ENCODE assay signal across 14 cellular contexts in the genomic region with DNA sequence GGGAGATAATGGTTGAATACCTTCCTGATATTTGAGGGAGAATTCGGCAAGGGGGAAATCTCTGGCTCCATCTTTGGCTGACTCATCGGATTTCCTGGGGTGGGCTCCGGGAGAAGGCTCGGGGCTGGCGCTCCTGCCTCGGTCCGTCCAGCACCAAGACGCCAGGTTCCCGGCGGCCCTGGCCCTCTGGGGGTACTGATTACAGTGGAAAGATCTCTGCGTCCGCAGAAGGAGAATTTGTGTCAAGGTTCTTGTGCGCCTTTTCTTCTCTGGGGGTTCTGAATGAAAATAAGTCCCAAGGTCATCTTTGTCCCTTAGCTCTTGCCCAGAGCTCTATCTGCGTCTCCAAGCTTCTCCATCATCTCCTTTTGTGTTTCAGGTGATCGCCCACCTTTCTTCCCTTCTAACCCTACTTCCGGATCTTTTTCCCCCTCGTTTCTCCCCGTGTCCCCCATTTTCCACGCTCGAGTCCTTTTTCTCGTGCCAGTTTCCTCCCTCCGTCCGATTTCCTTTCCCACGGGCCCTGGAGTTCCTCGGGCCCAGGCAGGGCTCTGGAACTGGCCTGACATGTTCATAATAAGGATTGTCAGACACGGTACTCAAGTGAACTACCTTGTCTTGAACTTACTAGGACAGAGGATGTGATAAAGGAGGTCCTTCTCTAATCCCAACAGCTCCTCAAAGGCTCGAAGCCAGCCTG. TPM values are rescaled to one million over a fixed set of nuclear protein-coding genes. Genes with fewer than 3 reads are reported as not detected.
DNase-seq lines count a peak whose midpoint lies in the region; ATAC-seq and TF ChIP-seq lines count a peak whose summit lies in the region.
"Had no signal": no experiment of that assay in that cellular context is flagged by ENCODE, and none has a peak within 500 bp of the region (broad histone marks: within the 10 kb centered on the region; RNA-seq: fewer than 3 reads in every experiment).

No MANE protein-coding gene starts in this region.

- in situ Hi-C loops in gastrocnemius medialis (cut with MboI; ENCODE audit: low sequenced_read_pairs in 4 of 4), result loop anchor here in 1 of 4 donors (25.0 kb wide), 1 partner anchor 533 kb away; no protein-coding TSS in a partner anchor

- H3K4me1 Mint-ChIP-seq in activated T-cell treated with anti-CD3 and anti-CD28 coated beads, Interleukin-2, amount 50 U/mL, for 24 hours (ENCODE audit: low read depth), result peaks cover 46% of the 10 kb centered on the region
- peaks cover 73% of the 10 kb centered on the region for H3K4me1 Mint-ChIP-seq in activated CD8-positive, alpha-beta T cell treated with anti-CD3 and anti-CD28 coated beads, Interleukin-2, amount 10 ng/mL, durations not matched to agents 7 days and 5 days (ENCODE audit: low read depth)

- peaks cover 88% of the 10 kb centered on the region for H3K27me3 Mint-ChIP-seq in activated T-cell treated with anti-CD3 and anti-CD28 coated beads, Interleukin-2, amount 50 U/mL, for 24 hours
- peaks cover 79% of the 10 kb centered on the region for H3K27me3 Mint-ChIP-seq in activated CD8-positive, alpha-beta T cell treated with anti-CD3 and anti-CD28 coated beads, Interleukin-2, amount 10 ng/mL, durations not matched to agents 7 days and 5 days (ENCODE audit: low read depth)

- H3K27me3 ChIP-seq in iPS-18a (ENCODE audit: control insufficient read depth, insufficient read depth, low read length) (peaks cover 99% of the 10 kb centered on the region), gastrocnemius medialis (peaks cover 73 to 80% (median 80%) of the 10 kb centered on the region in 3 donors)

- H3K4me3 ChIP-seq in iPS-18a (ENCODE audit: low read length), result peak overlapping the region; percentile 36
- peak overlapping the region in 2 of 4 donors; percentile 63 to 76 for H3K4me3 ChIP-seq in gastrocnemius medialis
- no peak overlapping the region for H3K4me3 ChIP-seq in foreskin fibroblast (ENCODE audit: low read depth in 1 of 2, low read length in 2 of 2)

- POLR2A ChIA-PET in activated CD8-positive, alpha-beta T cell treated with anti-CD3 and anti-CD28 coated beads, Interleukin-2, amount 10 ng/mL, durations not matched to agents 7 days and 5 days (lab: Charles Lee), result interaction anchor here (1.3 to 1.4 kb wide), 2 partner anchors 9 to 12 kb away, joined by 4 to 5 read pairs; no protein-coding TSS in a partner anchor

- no peak for TF ChIP-seq POLR2A in gastrocnemius medialis (IDR thresholded peaks at IDR 0.05)

- H3K4me3 Mint-ChIP-seq in activated T-cell treated with anti-CD3 and anti-CD28 coated beads, Interleukin-2, amount 50 U/mL, for 24 hours, result peak overlapping the region; percentile 79
- peak overlapping the region; percentile 87 for H3K4me3 Mint-ChIP-seq in activated CD8-positive, alpha-beta T cell treated with anti-CD3 and anti-CD28 coated beads, Interleukin-2, amount 10 ng/mL, durations not matched to agents 7 days and 5 days

- no peak for TF ChIP-seq CTCF in gastrocnemius medialis (IDR thresholded peaks at IDR 0.05 in 4 of 5, conservative IDR thresholded peaks at IDR 0.05 in 1 of 5)
- TF ChIP-seq CTCF in foreskin fibroblast (IDR thresholded peaks at IDR 0.05; ENCODE audit: low read depth, low read length), result no peak

- H3K9me3 Mint-ChIP-seq in activated T-cell treated with anti-CD3 and anti-CD28 coated beads, Interleukin-2, amount 50 U/mL, for 24 hours, result peaks cover under 1% of the 10 kb centered on the region
- H3K9me3 Mint-ChIP-seq in activated CD8-positive, alpha-beta T cell treated with anti-CD3 and anti-CD28 coated beads, Interleukin-2, amount 10 ng/mL, durations not matched to agents 7 days and 5 days (ENCODE audit: insufficient read depth), result peaks cover 3% of the 10 kb centered on the region

- no peak for DNase-seq in activated T-cell treated with anti-CD3 and anti-CD28 coated beads, Interleukin-2, amount 50 U/mL, for 24 hours
- no peak for DNase-seq in activated T-cell treated with anti-CD3 and anti-CD28 coated beads, Interleukin-2, amount 50 U/mL, for 1 hour
- no peak for DNase-seq in activated CD8-positive, alpha-beta T cell treated with anti-CD3 and anti-CD28 coated beads, Interleukin-2, amount 10 ng/mL, durations not matched to agents 7 days and 5 days
- DNase-seq in gastrocnemius medialis (no peak), DMS53 (lab: John Stamatoyannopoulos, UW) (no peak), foreskin fibroblast (no peak)
- DNase-seq: central memory CD4-positive, alpha-beta T cell; DND-41; islet precursor cell; NCI-H1436; NCI-H524; Peyer's patch had no signal

- CTCF ChIA-PET in activated CD8-positive, alpha-beta T cell treated with anti-CD3 and anti-CD28 coated beads, Interleukin-2, amount 10 ng/mL, durations not matched to agents 7 days and 5 days (lab: Charles Lee), result interaction anchor here (0.8 to 2.3 kb wide), 8 partner anchors 9 to 524 kb away, joined by 3 to 10 read pairs (median 4); a partner anchor contains a TSS

- H3K9ac ChIP-seq in iPS-18a (ENCODE audit: low read length), result no peak overlapping the region

- H3K27ac Mint-ChIP-seq in activated T-cell treated with anti-CD3 and anti-CD28 coated beads, Interleukin-2, amount 50 U/mL, for 24 hours, result no peak overlapping the region
- H3K27ac Mint-ChIP-seq in activated CD8-positive, alpha-beta T cell treated with anti-CD3 and anti-CD28 coated beads, Interleukin-2, amount 10 ng/mL, durations not matched to agents 7 days and 5 days, result peak overlapping the region; percentile 40

- H3K4me1 ChIP-seq in iPS-18a (ENCODE audit: control insufficient read depth, low read depth, low read length) (peaks cover 37% of the 10 kb centered on the region), gastrocnemius medialis (peaks cover 15 to 26% of the 10 kb centered on the region in 2 donors)

- no peak for ATAC-seq in activated CD8-positive, alpha-beta T cell treated with anti-CD3 and anti-CD28 coated beads, Interleukin-2, amount 10 ng/mL, durations not matched to agents 7 days and 5 days
- ATAC-seq in gastrocnemius medialis (no peak), GM21390 (IDR thresholded peaks at IDR 0.05; ENCODE audit: unreplicated experiment) (no peak)

- no peaks in the 10 kb centered on the region for H3K36me3 ChIP-seq in iPS-18a (ENCODE audit: control insufficient read depth, low read depth, low read length)
- no peaks in the 10 kb centered on the region for H3K36me3 ChIP-seq in gastrocnemius medialis
- H3K36me3 ChIP-seq: Peyer's patch had no signal

- H3K36me3 Mint-ChIP-seq in activated T-cell treated with anti-CD3 and anti-CD28 coated beads, Interleukin-2, amount 50 U/mL, for 24 hours (ENCODE audit: low read depth), result no peaks in the 10 kb centered on the region
- peaks cover 23% of the 10 kb centered on the region for H3K36me3 Mint-ChIP-seq in activated CD8-positive, alpha-beta T cell treated with anti-CD3 and anti-CD28 coated beads, Interleukin-2, amount 10 ng/mL, durations not matched to agents 7 days and 5 days (ENCODE audit: low read depth)

- H3K27ac ChIP-seq in iPS-18a (ENCODE audit: low read length), result no peak overlapping the region
- peak overlapping the region in 3 of 4 donors; percentile 63 to 71 (median 67) for H3K27ac ChIP-seq in gastrocnemius medialis
- H3K27ac ChIP-seq: Peyer's patch had no signal

- H3K9me3 ChIP-seq in iPS-18a (ENCODE audit: control insufficient read depth, low read depth, low read length), result no peaks in the 10 kb centered on the region
- no peaks in the 10 kb centered on the region for H3K9me3 ChIP-seq in gastrocnemius medialis

- intact Hi-C loops in gastrocnemius medialis (cut with DNase I; ENCODE audit: low total_unique reads), result no loop called here

RNA-seq across cellular contexts. Expression of a gene that starts 11.6 kb away (rescaled TPM):
- total RNA-seq in activated CD8-positive, alpha-beta T cell treated with anti-CD3 and anti-CD28 coated beads, Interleukin-2, amount 10 ng/mL, durations not matched to agents 7 days and 5 days, result 10 to 100 TPM; 13.3 to 15.3 TPM
- total RNA-seq in gastrocnemius medialis, result 1 to 10 TPM; 6.4 to 9.9 (median 6.8) TPM
